Comparison of ENCODE assay signal across 9 cellular contexts in the genomic region with DNA sequence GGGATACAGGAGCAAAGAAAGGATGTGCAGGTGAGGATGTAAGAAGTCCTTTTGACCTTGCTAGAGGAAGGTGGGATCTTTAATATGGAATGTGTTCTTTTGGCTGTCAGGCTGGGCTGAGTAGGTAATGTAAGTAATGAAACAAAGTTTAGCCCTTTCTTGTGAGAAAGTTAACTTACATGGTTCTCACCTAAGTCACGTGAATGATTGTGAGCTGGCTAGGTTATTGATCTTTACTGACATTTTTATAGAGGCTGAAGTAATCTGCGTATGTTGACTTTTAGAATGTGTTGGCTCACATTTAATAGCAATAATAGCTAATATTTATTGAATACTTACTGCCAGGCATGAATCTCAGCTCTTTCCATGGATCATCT. TPM values are rescaled to one million over a fixed set of nuclear protein-coding genes. Genes with fewer than 3 reads are reported as not detected.
A peak's percentile ranks its signal among the peaks of the same experiment; 100 is the strongest.
DNase-seq lines count a peak whose midpoint lies in the region; ATAC-seq and TF ChIP-seq lines count a peak whose summit lies in the region.
"Had no signal": no experiment of that assay in that cellular context is flagged by ENCODE, and none has a peak within 500 bp of the region (broad histone marks: within the 10 kb centered on the region; RNA-seq: fewer than 3 reads in every experiment).

No MANE protein-coding gene starts in this region.

- peaks cover 0 to 1% (median 0%) of the 10 kb centered on the region in 7 donors for H3K9me3 Mint-ChIP-seq in naive B cell

- H3K4me3 ChIP-seq in AG10803 (ENCODE audit: low read length) (peak overlapping the region; percentile 78), HUES6 (ENCODE audit: low read depth, low read length) (peak overlapping the region; percentile 91; the same call in 1 of the 2 replicates), cardiac fibroblast (replicated peaks in 1 of 2; ENCODE audit: low read depth in 2 of 2, low read length in 2 of 2) (peak overlapping the region; percentile 67 to 75)

- H3K27ac Mint-ChIP-seq in naive B cell: peak overlapping the region in 2 of 6 donors; percentile 4 to 32

- H3K4me1 ChIP-seq in HUES6 (ENCODE audit: control insufficient read depth, insufficient read depth, low read length): peaks cover 37% of the 10 kb centered on the region

- peaks cover 57 to 82% (median 70%) of the 10 kb centered on the region in 3 donors for H3K4me1 Mint-ChIP-seq in naive B cell

- H3K9me3 ChIP-seq in HUES6 (ENCODE audit: control insufficient read depth, insufficient read depth, low read depth, low read length): no peaks in the 10 kb centered on the region

- H3K36me3 ChIP-seq in HUES6 (ENCODE audit: control insufficient read depth, insufficient read depth, low read length): peaks cover 21% of the 10 kb centered on the region

- peak overlapping the region; percentile 93 to 99 (median 96) for H3K4me3 Mint-ChIP-seq in naive B cell

- H3K36me3 Mint-ChIP-seq in naive B cell: peaks cover 0 to 13% of the 10 kb centered on the region in 2 donors

- H3K9ac ChIP-seq in HUES6 (ENCODE audit: low read length): peak overlapping the region; percentile 7

- no peak overlapping the region for H3K27ac ChIP-seq in HUES6 (ENCODE audit: low read depth, low read length)

- H3K27me3 ChIP-seq in HUES6 (ENCODE audit: control insufficient read depth, insufficient read depth, low read length): peaks cover 42% of the 10 kb centered on the region

- TF ChIP-seq CTCF in AG10803 (conservative IDR thresholded peaks at IDR 0.05; ENCODE audit: low read length) (no peak), cardiac fibroblast (IDR thresholded peaks at IDR 0.05; ENCODE audit: low read depth, low read length) (no peak)

- DNase-seq in AG10803 (ENCODE audit: low read depth) (no peak), cardiac fibroblast (ENCODE audit: low read depth in 2 of 2) (no peak), naive B cell (no peak), LoVo (ENCODE audit: low spot score) (no peak), iPS-NIHi7 (ENCODE audit: extremely low spot score) (no peak), NOMO-1 (lab: John Stamatoyannopoulos, UW; ENCODE audit: unreplicated experiment in 2 of 2) (no peak)
- DNase-seq: retina had no signal

- no peak for ATAC-seq in naive B cell (ENCODE audit: low read depth in 2 of 2)
- no peak for ATAC-seq in activated CD4-positive, CD25-positive, alpha-beta regulatory T cell treated with anti-CD3 and anti-CD28 coated beads, Interleukin-2, amount 50 U/mL, for 24 hours

- H3K27me3 Mint-ChIP-seq in naive B cell: no peaks in the 10 kb centered on the region

RNA-seq across cellular contexts. Expression of gene TOP1, which starts 2.6 kb away (rescaled TPM):
- 10 to 100 TPM in 5 of 6 donors, 1 to 10 TPM in 1; 6.1 to 17.2 (median 13.6) TPM for polyA plus RNA-seq in naive B cell (ENCODE audit: low read depth in 6 of 6)
